26 cellular contexts compared by ENCODE assay signal in genomic region chr3:170967682-170968081, GRCh38. TPM values are rescaled to one million over a fixed set of nuclear protein-coding genes. Genes with fewer than 3 reads are reported as not detected.
"Had no signal": no experiment of that assay in that cellular context is flagged by ENCODE, and none has a peak within 500 bp of the region (broad histone marks: within the 10 kb centered on the region; RNA-seq: fewer than 3 reads in every experiment).

No MANE protein-coding gene starts in this region.

- H3K36me3 ChIP-seq: esophagus squamous epithelium, gastroesophageal sphincter, tibial artery had no signal

- H3K9me3 ChIP-seq: esophagus squamous epithelium, gastroesophageal sphincter, tibial artery had no signal

- H3K4me1 ChIP-seq: esophagus squamous epithelium, gastroesophageal sphincter, tibial artery had no signal

- ATAC-seq: activated naive CD8-positive, alpha-beta T cell treated with anti-CD3 and anti-CD28 coated beads, Interleukin-2, amount 50 U/mL, for 24 hours; gastroesophageal sphincter; sciatic nerve; stimulated activated effector memory CD8-positive, alpha-beta T cell treated with anti-CD3 and anti-CD28 coated beads, Interleukin-12 subunit alpha, Interleukin-12 subunit beta, amount 100 ng/mL, for 72 hours; stimulated activated naive CD8-positive, alpha-beta T cell treated with anti-CD3 and anti-CD28 coated beads, Interleukin-15, amount 100 ng/mL, for 72 hours had no signal

- H3K27me3 ChIP-seq: esophagus squamous epithelium, gastroesophageal sphincter, tibial artery had no signal

- H3K4me3 ChIP-seq: coronary artery, esophagus squamous epithelium, gastroesophageal sphincter, tibial artery had no signal

- DNase-seq: activated CD4-positive, alpha-beta memory T cell treated with anti-CD3 and anti-CD28 coated beads for 36 hours; activated CD4-positive, alpha-beta T cell treated with anti-CD3 and anti-CD28 coated beads for 4 hours; activated CD4-positive, CD25-positive, alpha-beta regulatory T cell; activated gamma-delta T cell; activated naive CD4-positive, alpha-beta T cell treated with anti-CD3 and anti-CD28 coated beads, Interleukin-2, amount 50 U/mL, for 16 hours; activated naive CD8-positive, alpha-beta T cell treated with anti-CD3 and anti-CD28 coated beads, Interleukin-2, amount 50 U/mL, for 24 hours; cerebellar nuclear complex; endodermal cell; esophagus squamous epithelium; head of caudate nucleus; hypothalamus; naive B cell; occipital lobe; posterior cingulate gyrus; small intestine; stimulated activated CD4-positive, alpha-beta T cell treated with anti-CD3 and anti-CD28 coated beads, Interleukin-2, amount 100 ng/mL, for 24 hours; stimulated activated naive CD8-positive, alpha-beta T cell treated with anti-CD3 and anti-CD28 coated beads, Interleukin-15, amount 100 ng/mL, for 72 hours; tibial artery had no signal

RNA-seq across cellular contexts. Expression of gene SLC2A2, which starts 58.8 kb away (rescaled TPM):
- total RNA-seq: activated CD4-positive, alpha-beta memory T cell treated with anti-CD3 and anti-CD28 coated beads for 36 hours; activated T-helper 1 cell treated with anti-CD3 and anti-CD28 coated beads, Interleukin-12 subunit alpha, Interleukin-12 subunit beta, Interleukin-2, Interleukin-4 antibody, amounts not matched to agents 30 ng/mL and 10 ng/mL and 1 ng/mL, durations not matched to agents 14 hours and 24 hours and 36 hours; esophagus squamous epithelium; gastroesophageal sphincter; lower leg skin; neural crest cell; occipital lobe; sciatic nerve; urinary bladder had no signal
